ENCODE assay signal across 8 cellular contexts in the genomic region with DNA sequence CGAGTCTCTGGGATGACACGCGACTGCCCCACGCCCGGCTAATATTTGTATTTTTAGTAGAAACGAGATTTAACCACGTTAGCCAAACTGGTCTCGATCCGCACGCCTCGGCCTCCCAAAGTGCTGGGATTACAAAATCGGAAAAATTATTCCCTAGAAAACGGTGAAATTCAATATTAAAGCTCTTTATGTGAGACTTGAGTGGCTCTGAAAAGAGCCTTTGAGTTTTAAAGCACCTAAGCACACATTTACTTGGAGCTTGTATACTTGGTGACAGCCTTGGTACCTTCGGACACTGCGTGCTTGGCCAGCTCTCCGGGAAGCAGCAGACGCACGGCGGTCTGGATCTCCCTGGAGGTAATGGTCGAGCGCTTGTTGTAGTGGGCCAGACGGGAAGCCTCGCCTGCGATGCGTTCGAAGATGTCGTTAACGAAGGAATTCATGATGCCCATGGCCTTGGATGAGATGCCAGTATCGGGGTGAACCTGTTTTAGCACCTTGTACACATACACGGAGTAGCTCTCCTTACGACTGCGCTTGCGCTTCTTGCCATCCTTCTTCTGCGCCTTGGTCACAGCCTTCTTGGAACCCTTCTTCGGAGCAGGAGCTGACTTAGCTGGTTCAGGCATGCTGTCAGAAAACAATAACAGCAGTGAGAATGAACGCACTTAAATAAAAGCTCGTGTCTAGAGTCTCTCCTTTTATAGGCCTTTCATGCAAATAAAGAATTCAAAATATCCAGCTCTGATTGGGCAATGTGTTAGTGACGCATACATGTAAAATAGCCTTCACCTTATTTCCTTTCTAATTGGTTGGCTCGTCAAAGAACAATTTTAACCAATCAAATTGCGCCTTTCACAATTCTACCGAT.
DNase-seq lines count a peak whose midpoint lies in the region; ATAC-seq and TF ChIP-seq lines count a peak whose summit lies in the region.

No MANE protein-coding gene starts in this region.

- H3K4me1 ChIP-seq in heart right ventricle, result peaks cover 0 to 31% (median 20%) of the 10 kb centered on the region in 9 donors

- 1% methylated on average over 41 of the region's 41 CpGs for WGBS in heart right ventricle, 2 donors

- no peaks in the 10 kb centered on the region for H3K9me3 ChIP-seq in heart right ventricle

- peak; percentile 69 for ATAC-seq in SK-N-SH treated with all-trans-retinoic acid at 6 μM for 48 hours
- peak; percentile 81 to 94 (median 90) for ATAC-seq in heart right ventricle

- TF ChIP-seq CTCF in GM10266 (IDR thresholded peaks at IDR 0.05; ENCODE audit: control insufficient read depth, insufficient read depth, low read depth, missing control alignments) (no peak), HFF-Myc (IDR thresholded peaks at IDR 0.05; ENCODE audit: low read depth, low read length, missing control alignments) (no peak), heart right ventricle (IDR thresholded peaks at IDR 0.05) (no peak)

- no peaks in the 10 kb centered on the region for H3K36me3 ChIP-seq in heart right ventricle

- peaks cover 0 to 29% (median 11%) of the 10 kb centered on the region in 7 donors for H3K27me3 ChIP-seq in heart right ventricle

- intact Hi-C loops in heart right ventricle (cut with DNase I), result loop anchor here in 3 of 10 donors (5.0 to 10.0 kb wide), 3 partner anchors 59 to 71 kb away; a partner anchor contains a TSS

- H3K27ac ChIP-seq in heart right ventricle, result peak overlapping the region; percentile 80 to 94 (median 88)

- peak; percentile 85 for DNase-seq in GM10266 (ENCODE audit: extremely low spot score)
- peak; percentile 100 for DNase-seq in HFF-Myc (ENCODE audit: extremely low read depth, low read depth)
- DNase-seq in NAMALWA (ENCODE audit: low spot score), result peak; percentile 99
- peak in 38 of 56 donors; percentile 17 to 88 (median 48) for DNase-seq in amygdala (lab: John Stamatoyannopoulos, UW)
- DNase-seq in heart right ventricle, result peak in 1 of 2 donors; percentile 78
- DNase-seq in pons (ENCODE audit: low spot score), result peak; percentile 100
- no peak for DNase-seq in NK-92 (lab: John Stamatoyannopoulos, UW; ENCODE audit: unreplicated experiment)

- H3K4me3 ChIP-seq in HFF-Myc (replicated peaks; ENCODE audit: low read depth, low read length) (peak overlapping the region; percentile 60), heart right ventricle (peak overlapping the region; percentile 27 to 66 (median 58))

TF ChIP-seq in SK-N-SH treated with all-trans-retinoic acid at 6 μM for 48 hours, 23 proteins besides CTCF, POLR2A, EP300 and RAD21:
- no peak for TF ChIP-seq ZFP30 (CRISPR knock-in tag; IDR thresholded peaks at IDR 0.05)
- 0 out of 2 replicates have a peak, but pooled peaks have one; percentile 56 for TF ChIP-seq RARB (CRISPR knock-in tag; IDR thresholded peaks at IDR 0.05)
TF ChIP-seq in SK-N-SH treated with all-trans-retinoic acid at 6 μM for 48 hours: peak in this region for 1.
